8 cellular contexts compared by ENCODE assay signal in genomic region chr3:52055537-52056351, GRCh38. TPM values are rescaled to one million over a fixed set of nuclear protein-coding genes. Genes with fewer than 3 reads are reported as not detected.
A peak's percentile ranks its signal among the peaks of the same experiment; 100 is the strongest.
DNase-seq lines count a peak whose midpoint lies in the region; ATAC-seq and TF ChIP-seq lines count a peak whose summit lies in the region.

No MANE protein-coding gene starts in this region.

- H3K4me1 Mint-ChIP-seq in activated naive CD4-positive, alpha-beta T cell treated with anti-CD3 and anti-CD28 coated beads for 36 hours (ENCODE audit: low read depth), result peaks cover 37% of the 10 kb centered on the region
- H3K4me1 Mint-ChIP-seq in glutamatergic neuron (ENCODE audit: low read depth, unreplicated experiment) (peaks cover 17% of the 10 kb centered on the region), progenitor cell of endocrine pancreas (ENCODE audit: low read depth) (peaks cover 7% of the 10 kb centered on the region)

- H3K27me3 Mint-ChIP-seq in activated naive CD4-positive, alpha-beta T cell treated with anti-CD3 and anti-CD28 coated beads for 36 hours (ENCODE audit: low read depth), result no peaks in the 10 kb centered on the region
- H3K27me3 Mint-ChIP-seq in glutamatergic neuron (ENCODE audit: unreplicated experiment) (peaks cover 7% of the 10 kb centered on the region), progenitor cell of endocrine pancreas (peaks cover 10% of the 10 kb centered on the region)

- no peaks in the 10 kb centered on the region for H3K27me3 ChIP-seq in Panc1 (ENCODE audit: control insufficient read depth, insufficient read depth, low read length)

- peaks cover 11% of the 10 kb centered on the region for H3K4me1 ChIP-seq in Panc1 (ENCODE audit: control insufficient read depth, insufficient read depth, low read length)

- POLR2A ChIA-PET in Panc1 (lab: Charles Lee), result no interaction called here

- DNase-seq in DMS 273 (lab: John Stamatoyannopoulos, UW; ENCODE audit: unreplicated experiment) (peak; percentile 74), DMS 273 treated with DMSO at 0.1 percent for 48 hours (lab: John Stamatoyannopoulos, UW) (no peak), Panc1 (ENCODE audit: low read depth, low spot score) (no peak), glutamatergic neuron (peak; percentile 76), progenitor cell of endocrine pancreas (ENCODE audit: low spot score, unreplicated experiment) (peak; percentile 34), occipital lobe (lab: John Stamatoyannopoulos, UW) (no peak)
- peak; percentile 48 for DNase-seq in activated naive CD4-positive, alpha-beta T cell treated with anti-CD3 and anti-CD28 coated beads for 36 hours

- no peaks in the 10 kb centered on the region for H3K9me3 Mint-ChIP-seq in activated naive CD4-positive, alpha-beta T cell treated with anti-CD3 and anti-CD28 coated beads for 36 hours
- H3K9me3 Mint-ChIP-seq in glutamatergic neuron (ENCODE audit: unreplicated experiment), result peaks cover 10% of the 10 kb centered on the region
- no peaks in the 10 kb centered on the region for H3K9me3 Mint-ChIP-seq in progenitor cell of endocrine pancreas (ENCODE audit: low read depth)

- ATAC-seq in HG02642 (IDR thresholded peaks at IDR 0.05; ENCODE audit: poor library complexity, unreplicated experiment) (peak; percentile 19), Panc1 (peak; percentile 40)

- peak overlapping the region; percentile 59 to 65 for H3K4me3 ChIP-seq in Panc1 (ENCODE audit: low read depth in 2 of 2, low read length in 2 of 2)

- no peaks in the 10 kb centered on the region for H3K9me3 ChIP-seq in Panc1 (ENCODE audit: control insufficient read depth, insufficient read depth, low read depth, low read length)

- no peak for TF ChIP-seq CTCF in Panc1 (IDR thresholded peaks at IDR 0.05)
- no peak for TF ChIP-seq CTCF in glutamatergic neuron (IDR thresholded peaks at IDR 0.05; ENCODE audit: partially characterized antibody, unreplicated experiment)
- TF ChIP-seq CTCF in progenitor cell of endocrine pancreas (IDR thresholded peaks at IDR 0.05; ENCODE audit: unreplicated experiment), result peak; percentile 25

- peak overlapping the region; percentile 65 for H3K27ac ChIP-seq in Panc1 (ENCODE audit: low read length)

- no peaks in the 10 kb centered on the region; the same call in 1 of the 2 replicates for H3K36me3 ChIP-seq in Panc1 (ENCODE audit: control insufficient read depth, insufficient read depth, low read length)

- in situ Hi-C loops in Panc1 (cut with HindIII; ENCODE audit: low pct_unique_long_range_greater_than_20kb, low sequenced_read_pairs), result no loop called here

- CTCF ChIA-PET in Panc1 (lab: Charles Lee), result interaction anchor here (0.7 kb wide), 1 partner anchor 1577 kb away, joined by 3 read pairs; no protein-coding TSS in a partner anchor
- CTCF ChIA-PET in activated naive CD4-positive, alpha-beta T cell treated with anti-CD3 and anti-CD28 coated beads for 36 hours (lab: Charles Lee), result interaction anchor here (1.2 to 1.9 kb wide), 5 partner anchors 52 to 101 kb away, joined by 4 to 8 read pairs (median 7); partner anchors contain the start of genes ACY1 and POC1A

- intact Hi-C loops in Panc1 (cut with micrococcal nuclease; ENCODE audit: unreplicated experiment), result loop anchor here (10.0 kb wide), 2 partner anchors 51 to 69 kb away; no protein-coding TSS in a partner anchor
- intact Hi-C loops in activated naive CD4-positive, alpha-beta T cell treated with anti-CD3 and anti-CD28 coated beads for 36 hours (cut with micrococcal nuclease), result loop anchor here (2.0 to 10.0 kb wide), 10 partner anchors 81 to 1461 kb away; partner anchors contain the start of genes ABHD14A, ABHD14B, DCAF1 and GNL3

- no TSS peak for BruUV-seq in Panc1 (replicated peaks; lab: Mats Ljungman, UMichigan)

- H3K4me3 Mint-ChIP-seq in activated naive CD4-positive, alpha-beta T cell treated with anti-CD3 and anti-CD28 coated beads for 36 hours, result peak overlapping the region; percentile 88
- H3K4me3 Mint-ChIP-seq in glutamatergic neuron (ENCODE audit: unreplicated experiment) (peak overlapping the region; percentile 79), progenitor cell of endocrine pancreas (ENCODE audit: low read depth) (peak overlapping the region; percentile 81)

- peak overlapping the region; percentile 78 for H3K27ac Mint-ChIP-seq in activated naive CD4-positive, alpha-beta T cell treated with anti-CD3 and anti-CD28 coated beads for 36 hours
- H3K27ac Mint-ChIP-seq in glutamatergic neuron (ENCODE audit: unreplicated experiment) (peak overlapping the region; percentile 64), progenitor cell of endocrine pancreas (peak overlapping the region; percentile 56)

- peaks cover 9% of the 10 kb centered on the region for H3K36me3 Mint-ChIP-seq in activated naive CD4-positive, alpha-beta T cell treated with anti-CD3 and anti-CD28 coated beads for 36 hours (ENCODE audit: low read depth)
- H3K36me3 Mint-ChIP-seq in glutamatergic neuron (ENCODE audit: unreplicated experiment) (no peaks in the 10 kb centered on the region), progenitor cell of endocrine pancreas (ENCODE audit: insufficient read depth) (peaks cover 6% of the 10 kb centered on the region)

RNA-seq across cellular contexts. Expression of gene DUSP7, which starts 0.6 kb away (rescaled TPM):
- total RNA-seq in Panc1 (2021; ENCODE audit: unreplicated experiment) (13.1 TPM), glutamatergic neuron (ENCODE audit: unreplicated experiment) (9.5 TPM), progenitor cell of endocrine pancreas (10.1 and 10.3 TPM in 2 replicates), occipital lobe (10.8 TPM)
- 8.9 TPM for polyA plus RNA-seq in Panc1 (2012; ENCODE audit: insufficient read length)
- total RNA-seq in activated naive CD4-positive, alpha-beta T cell treated with anti-CD3 and anti-CD28 coated beads for 36 hours, result 1 to 10 TPM; 8.2 to 9.1 TPM

Comparison
In these comparisons a context has a peak if more than half of its experiments do, and no peak if none do; other contexts are left out.
1. DNase-seq: peak in DMS 273 (single experiment), activated naive CD4-positive, alpha-beta T cell treated with anti-CD3 and anti-CD28 coated beads for 36 hours (single experiment), glutamatergic neuron (single experiment) and progenitor cell of endocrine pancreas (single experiment); none in DMS 273 treated with DMSO at 0.1 percent for 48 hours (single experiment), Panc1 (single experiment) and occipital lobe (single experiment).
2. Peak in every context shown above with its lines, with median percentiles within 50 percentile points of each other: H3K27ac Mint-ChIP-seq and H3K4me3 Mint-ChIP-seq.